In genomic region chr11:93741094-93741881, GRCh38 we compare ENCODE assay signal across 7 cellular contexts.
DNase-seq lines count a peak whose midpoint lies in the region; ATAC-seq and TF ChIP-seq lines count a peak whose summit lies in the region.

C11orf54 (plus strand) TSS chr11:93741672; CDS start chr11:93747394, 5,722 bp downstream.
TAF1D (minus strand) TSS chr11:93741495; CDS start chr11:93739304, 2,191 bp downstream.

- peak within 1 kb of the TSS; percentile 97 for H3K4me3 ChIP-seq in retinal pigment epithelial cell (ENCODE audit: low read length)

- DNase-seq in NCI-H2081 (lab: John Stamatoyannopoulos, UW) = peak; percentile 97 to 98
- peak; percentile 89 for DNase-seq in T1000 (lab: John Stamatoyannopoulos, UW)
- peak; percentile 99 for DNase-seq in astrocyte of the hippocampus (ENCODE audit: low read depth, low spot score)
- peak; percentile 95 to 97 for DNase-seq in hippocampal formation (lab: John Stamatoyannopoulos, UW)
- peak; percentile 89 for DNase-seq in retinal pigment epithelial cell (ENCODE audit: low read depth)

- peak; percentile 72 for ATAC-seq in GM18508 (IDR thresholded peaks at IDR 0.05; ENCODE audit: insufficient read depth, unreplicated experiment)
- peak; percentile 88 for ATAC-seq in HG03025 (IDR thresholded peaks at IDR 0.05; ENCODE audit: low FRiP score, unreplicated experiment)

- no peak for TF ChIP-seq CTCF in retinal pigment epithelial cell (conservative IDR thresholded peaks at IDR 0.05; ENCODE audit: low read depth, low read length)

Comparison
In these comparisons a context has a peak if more than half of its experiments do, and no peak if none do; other contexts are left out.
1. Peak in every context shown above with its lines: DNase-seq, ATAC-seq and H3K4me3 ChIP-seq.